In the genomic region with DNA sequence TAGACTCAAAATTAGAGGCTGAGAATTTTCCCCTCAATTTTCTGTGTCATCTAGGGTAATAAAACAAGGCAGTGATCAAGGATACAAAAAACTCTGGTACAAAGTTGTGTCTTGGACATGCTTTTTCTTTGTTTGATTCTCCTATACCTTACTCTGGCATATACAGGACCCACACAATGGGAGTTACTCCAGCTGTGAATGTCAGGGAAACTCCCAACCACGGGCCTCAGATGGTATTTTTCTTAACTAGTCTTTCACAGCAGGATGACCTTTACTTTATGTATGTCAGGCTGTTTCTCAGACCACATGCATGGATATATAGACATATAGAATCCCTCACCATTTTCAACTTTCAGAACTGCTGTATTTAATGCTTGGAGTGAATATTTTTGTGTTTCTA, we compare ENCODE assay signal across 22 cellular contexts.
"Had no signal": no experiment of that assay in that cellular context is flagged by ENCODE, and none has a peak within 500 bp of the region (broad histone marks: within the 10 kb centered on the region; RNA-seq: fewer than 3 reads in every experiment).

No MANE protein-coding gene starts in this region.

- ATAC-seq: foreskin keratinocyte; gastroesophageal sphincter; heart right ventricle; left ventricle myocardium superior; lower lobe of right lung; naive thymus-derived CD8-positive, alpha-beta T cell; sciatic nerve had no signal

- H3K27ac Mint-ChIP-seq: immature natural killer cell; naive thymus-derived CD8-positive, alpha-beta T cell; nephron progenitor cell; stimulated activated naive CD8-positive, alpha-beta T cell treated with anti-CD3 and anti-CD28 coated beads, Interleukin-15, Interleukin-2, amounts not matched to agents 100 ng/mL and 50 ng/mL, for 24 hours; type B pancreatic cell had no signal

- H3K27me3 Mint-ChIP-seq: type B pancreatic cell had no signal

- H3K36me3 Mint-ChIP-seq: immature natural killer cell; naive thymus-derived CD8-positive, alpha-beta T cell; type B pancreatic cell had no signal

- DNase-seq: colonic mucosa; dermis blood vessel endothelial cell; effector memory CD4-positive, alpha-beta T cell; foreskin keratinocyte; heart right ventricle; immature natural killer cell; left ventricle myocardium superior; lower lobe of right lung; naive thymus-derived CD8-positive, alpha-beta T cell; nephron progenitor cell; stimulated activated CD4-positive, alpha-beta T cell treated with anti-CD3 and anti-CD28 coated beads, Interleukin-12 subunit alpha, Interleukin-12 subunit beta, amount 100 ng/mL, for 4 hours; stimulated activated CD4-positive, alpha-beta T cell treated with anti-CD3 and anti-CD28 coated beads, Interleukin-1b, Interleukin-23, amount 100 ng/mL, for 48 hours; stimulated activated CD4-positive, alpha-beta T cell treated with anti-CD3 and anti-CD28 coated beads, Interleukin-4, amount 100 ng/mL, for 1 hour; stimulated activated CD8-positive, alpha-beta memory T cell treated with anti-CD3 and anti-CD28 coated beads, Interleukin-4, amount 100 ng/mL, for 48 hours; thyroid gland had no signal

- H3K4me3 Mint-ChIP-seq: immature natural killer cell; naive thymus-derived CD8-positive, alpha-beta T cell; nephron progenitor cell; stimulated activated naive CD8-positive, alpha-beta T cell treated with anti-CD3 and anti-CD28 coated beads, Interleukin-15, Interleukin-2, amounts not matched to agents 100 ng/mL and 50 ng/mL, for 24 hours; type B pancreatic cell had no signal

- H3K27ac ChIP-seq: colonic mucosa, esophagus muscularis mucosa, foreskin keratinocyte, gastroesophageal sphincter, heart right ventricle, lower lobe of right lung, prostate gland, right atrium auricular region, thyroid gland had no signal

- H3K4me1 Mint-ChIP-seq: immature natural killer cell; naive thymus-derived CD8-positive, alpha-beta T cell; nephron progenitor cell had no signal

- H3K9me3 Mint-ChIP-seq: naive thymus-derived CD8-positive, alpha-beta T cell; nephron progenitor cell; stimulated activated naive CD8-positive, alpha-beta T cell treated with anti-CD3 and anti-CD28 coated beads, Interleukin-15, Interleukin-2, amounts not matched to agents 100 ng/mL and 50 ng/mL, for 24 hours; type B pancreatic cell had no signal
